ENCODE assay signal across 1 cellular context in the genomic region with DNA sequence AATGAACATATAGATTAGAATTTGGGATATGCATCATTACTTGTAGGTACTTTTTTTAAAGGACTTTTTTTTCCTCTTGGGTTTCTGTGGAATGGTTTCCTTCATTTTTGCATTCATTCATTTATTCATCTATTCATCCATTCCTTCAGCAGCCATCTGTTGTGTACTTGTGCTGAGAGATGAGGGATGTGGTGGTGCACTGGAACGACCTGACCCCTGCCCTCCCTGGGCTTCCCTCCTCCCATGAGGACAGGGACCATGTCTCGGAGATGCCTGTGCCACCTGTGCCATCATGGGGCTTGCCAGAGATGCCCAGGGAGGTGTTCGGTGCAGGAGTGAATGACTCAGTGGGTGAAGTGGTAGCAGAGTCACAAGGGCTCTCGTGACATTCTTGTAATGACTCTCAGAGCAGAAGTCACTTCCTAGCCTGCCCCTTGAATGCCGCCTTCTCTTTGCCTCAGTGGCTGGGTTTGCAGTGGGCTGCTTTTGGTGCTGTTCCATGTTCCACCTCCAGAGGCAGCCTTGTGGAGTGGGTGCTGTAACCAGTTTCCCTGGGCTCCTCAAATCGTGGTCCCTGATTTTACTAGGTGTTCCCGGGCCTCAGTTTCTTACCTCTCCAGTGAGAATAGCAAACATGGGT.
TF ChIP-seq lines count a peak whose summit lies in the region.

No MANE protein-coding gene starts in this region.

TF ChIP-seq in GM12878, 131 proteins besides CTCF, POLR2A, EP300 and RAD21 (continued from another document):
- TF ChIP-seq, protein P1, sequence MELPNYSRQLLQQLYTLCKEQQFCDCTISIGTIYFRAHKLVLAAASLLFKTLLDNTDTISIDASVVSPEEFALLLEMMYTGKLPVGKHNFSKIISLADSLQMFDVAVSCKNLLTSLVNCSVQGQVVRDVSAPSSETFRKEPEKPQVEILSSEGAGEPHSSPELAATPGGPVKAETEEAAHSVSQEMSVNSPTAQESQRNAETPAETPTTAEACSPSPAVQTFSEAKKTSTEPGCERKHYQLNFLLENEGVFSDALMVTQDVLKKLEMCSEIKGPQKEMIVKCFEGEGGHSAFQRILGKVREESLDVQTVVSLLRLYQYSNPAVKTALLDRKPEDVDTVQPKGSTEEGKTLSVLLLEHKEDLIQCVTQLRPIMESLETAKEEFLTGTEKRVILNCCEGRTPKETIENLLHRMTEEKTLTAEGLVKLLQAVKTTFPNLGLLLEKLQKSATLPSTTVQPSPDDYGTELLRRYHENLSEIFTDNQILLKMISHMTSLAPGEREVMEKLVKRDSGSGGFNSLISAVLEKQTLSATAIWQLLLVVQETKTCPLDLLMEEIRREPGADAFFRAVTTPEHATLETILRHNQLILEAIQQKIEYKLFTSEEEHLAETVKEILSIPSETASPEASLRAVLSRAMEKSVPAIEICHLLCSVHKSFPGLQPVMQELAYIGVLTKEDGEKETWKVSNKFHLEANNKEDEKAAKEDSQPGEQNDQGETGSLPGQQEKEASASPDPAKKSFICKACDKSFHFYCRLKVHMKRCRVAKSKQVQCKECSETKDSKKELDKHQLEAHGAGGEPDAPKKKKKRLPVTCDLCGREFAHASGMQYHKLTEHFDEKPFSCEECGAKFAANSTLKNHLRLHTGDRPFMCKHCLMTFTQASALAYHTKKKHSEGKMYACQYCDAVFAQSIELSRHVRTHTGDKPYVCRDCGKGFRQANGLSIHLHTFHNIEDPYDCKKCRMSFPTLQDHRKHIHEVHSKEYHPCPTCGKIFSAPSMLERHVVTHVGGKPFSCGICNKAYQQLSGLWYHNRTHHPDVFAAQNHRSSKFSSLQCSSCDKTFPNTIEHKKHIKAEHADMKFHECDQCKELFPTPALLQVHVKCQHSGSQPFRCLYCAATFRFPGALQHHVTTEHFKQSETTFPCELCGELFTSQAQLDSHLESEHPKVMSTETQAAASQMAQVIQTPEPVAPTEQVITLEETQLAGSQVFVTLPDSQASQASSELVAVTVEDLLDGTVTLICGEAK (IDR thresholded peaks at IDR 0.05; ENCODE audit: borderline replicate concordance), result no peak
- TF ChIP-seq KDM1A (IDR thresholded peaks at IDR 0.05; ENCODE audit: borderline replicate concordance), result no peak
- TF ChIP-seq HCFC1 (IDR thresholded peaks at IDR 0.05; ENCODE audit: low read length), result no peak
- TF ChIP-seq BMI1 (IDR thresholded peaks at IDR 0.05; ENCODE audit: borderline replicate concordance), result no peak
- TF ChIP-seq MLLT1 (IDR thresholded peaks at IDR 0.05), result no peak
- TF ChIP-seq SMAD5 (IDR thresholded peaks at IDR 0.05; ENCODE audit: low read depth), result no peak
- TF ChIP-seq, protein P2, sequence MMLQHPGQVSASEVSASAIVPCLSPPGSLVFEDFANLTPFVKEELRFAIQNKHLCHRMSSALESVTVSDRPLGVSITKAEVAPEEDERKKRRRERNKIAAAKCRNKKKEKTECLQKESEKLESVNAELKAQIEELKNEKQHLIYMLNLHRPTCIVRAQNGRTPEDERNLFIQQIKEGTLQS (IDR thresholded peaks at IDR 0.05; ENCODE audit: borderline replicate concordance, extremely low read depth, low read depth, low read length), result no peak
- no peak for TF ChIP-seq SREBF1 (IDR thresholded peaks at IDR 0.05; ENCODE audit: low read length)
- TF ChIP-seq, protein P3, sequence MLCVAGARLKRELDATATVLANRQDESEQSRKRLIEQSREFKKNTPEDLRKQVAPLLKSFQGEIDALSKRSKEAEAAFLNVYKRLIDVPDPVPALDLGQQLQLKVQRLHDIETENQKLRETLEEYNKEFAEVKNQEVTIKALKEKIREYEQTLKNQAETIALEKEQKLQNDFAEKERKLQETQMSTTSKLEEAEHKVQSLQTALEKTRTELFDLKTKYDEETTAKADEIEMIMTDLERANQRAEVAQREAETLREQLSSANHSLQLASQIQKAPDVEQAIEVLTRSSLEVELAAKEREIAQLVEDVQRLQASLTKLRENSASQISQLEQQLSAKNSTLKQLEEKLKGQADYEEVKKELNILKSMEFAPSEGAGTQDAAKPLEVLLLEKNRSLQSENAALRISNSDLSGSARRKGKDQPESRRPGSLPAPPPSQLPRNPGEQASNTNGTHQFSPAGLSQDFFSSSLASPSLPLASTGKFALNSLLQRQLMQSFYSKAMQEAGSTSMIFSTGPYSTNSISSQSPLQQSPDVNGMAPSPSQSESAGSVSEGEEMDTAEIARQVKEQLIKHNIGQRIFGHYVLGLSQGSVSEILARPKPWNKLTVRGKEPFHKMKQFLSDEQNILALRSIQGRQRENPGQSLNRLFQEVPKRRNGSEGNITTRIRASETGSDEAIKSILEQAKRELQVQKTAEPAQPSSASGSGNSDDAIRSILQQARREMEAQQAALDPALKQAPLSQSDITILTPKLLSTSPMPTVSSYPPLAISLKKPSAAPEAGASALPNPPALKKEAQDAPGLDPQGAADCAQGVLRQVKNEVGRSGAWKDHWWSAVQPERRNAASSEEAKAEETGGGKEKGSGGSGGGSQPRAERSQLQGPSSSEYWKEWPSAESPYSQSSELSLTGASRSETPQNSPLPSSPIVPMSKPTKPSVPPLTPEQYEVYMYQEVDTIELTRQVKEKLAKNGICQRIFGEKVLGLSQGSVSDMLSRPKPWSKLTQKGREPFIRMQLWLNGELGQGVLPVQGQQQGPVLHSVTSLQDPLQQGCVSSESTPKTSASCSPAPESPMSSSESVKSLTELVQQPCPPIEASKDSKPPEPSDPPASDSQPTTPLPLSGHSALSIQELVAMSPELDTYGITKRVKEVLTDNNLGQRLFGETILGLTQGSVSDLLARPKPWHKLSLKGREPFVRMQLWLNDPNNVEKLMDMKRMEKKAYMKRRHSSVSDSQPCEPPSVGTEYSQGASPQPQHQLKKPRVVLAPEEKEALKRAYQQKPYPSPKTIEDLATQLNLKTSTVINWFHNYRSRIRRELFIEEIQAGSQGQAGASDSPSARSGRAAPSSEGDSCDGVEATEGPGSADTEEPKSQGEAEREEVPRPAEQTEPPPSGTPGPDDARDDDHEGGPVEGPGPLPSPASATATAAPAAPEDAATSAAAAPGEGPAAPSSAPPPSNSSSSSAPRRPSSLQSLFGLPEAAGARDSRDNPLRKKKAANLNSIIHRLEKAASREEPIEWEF (IDR thresholded peaks at IDR 0.05; ENCODE audit: insufficient replicate concordance, low read depth, low read length), result no peak
- peak; percentile 32; the same call in 1 of the 2 replicates for TF ChIP-seq LARP7 (IDR thresholded peaks at IDR 0.05)
- TF ChIP-seq POLR2AphosphoS5 (IDR thresholded peaks at IDR 0.05; ENCODE audit: low read length), result no peak
- no peak for TF ChIP-seq ZBED1 (IDR thresholded peaks at IDR 0.05; ENCODE audit: borderline replicate concordance)
TF ChIP-seq in GM12878: peak in this region for 27.
